Comparison of ENCODE assay signal across 1 cellular context in the genomic region with DNA sequence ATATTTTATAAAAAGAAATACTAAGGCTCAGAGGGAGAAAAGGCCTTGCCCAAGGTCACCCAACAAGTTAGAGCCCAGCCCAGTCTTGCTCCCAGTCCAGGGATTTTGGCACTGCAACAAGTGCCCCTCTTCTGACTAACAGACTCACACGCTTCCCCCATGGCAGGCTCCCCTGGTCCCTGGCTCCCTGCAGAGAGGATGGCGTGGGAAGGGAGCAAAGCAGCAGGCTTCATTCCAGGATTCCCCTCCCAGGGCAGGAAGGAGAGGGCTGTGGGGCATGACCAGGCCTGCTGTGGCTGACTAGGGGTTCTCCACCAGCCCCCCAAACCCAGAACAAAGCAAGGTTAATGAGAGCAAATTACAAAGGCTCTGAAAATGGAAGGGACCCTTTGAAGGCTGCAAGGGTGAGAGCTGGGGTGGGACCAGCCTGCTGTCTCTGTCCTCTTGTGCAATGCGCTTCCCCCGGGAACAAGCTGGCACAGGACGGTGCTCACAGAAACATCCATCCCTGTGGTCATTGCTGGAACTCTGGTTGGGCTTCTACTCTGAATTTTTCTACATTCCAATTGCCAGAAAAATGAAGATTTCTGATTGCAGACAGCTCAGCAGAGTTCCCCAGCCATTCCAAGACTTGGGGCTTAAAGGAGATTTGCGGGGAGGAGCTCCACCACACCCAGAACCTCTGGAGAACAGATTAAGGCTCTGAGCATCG.
TF ChIP-seq lines count a peak whose summit lies in the region.

No MANE protein-coding gene starts in this region.

TF ChIP-seq in Ishikawa, 13 proteins besides CTCF, POLR2A, EP300 and RAD21 (continued from another document):
- TF ChIP-seq TAF1 (IDR thresholded peaks at IDR 0.05; ENCODE audit: low read depth) = no peak
- peak; percentile 99 for TF ChIP-seq TEAD4 (IDR thresholded peaks at IDR 0.05)
- TF ChIP-seq, protein P1, sequence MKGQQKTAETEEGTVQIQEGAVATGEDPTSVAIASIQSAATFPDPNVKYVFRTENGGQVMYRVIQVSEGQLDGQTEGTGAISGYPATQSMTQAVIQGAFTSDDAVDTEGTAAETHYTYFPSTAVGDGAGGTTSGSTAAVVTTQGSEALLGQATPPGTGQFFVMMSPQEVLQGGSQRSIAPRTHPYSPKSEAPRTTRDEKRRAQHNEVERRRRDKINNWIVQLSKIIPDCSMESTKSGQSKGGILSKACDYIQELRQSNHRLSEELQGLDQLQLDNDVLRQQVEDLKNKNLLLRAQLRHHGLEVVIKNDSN (IDR thresholded peaks at IDR 0.05) = no peak
- peak; percentile 100 for TF ChIP-seq FOXM1 (IDR thresholded peaks at IDR 0.05; ENCODE audit: borderline replicate concordance, low read depth)
- TF ChIP-seq CEBPB (IDR thresholded peaks at IDR 0.05) = peak; percentile 92
- TF ChIP-seq, protein P2, sequence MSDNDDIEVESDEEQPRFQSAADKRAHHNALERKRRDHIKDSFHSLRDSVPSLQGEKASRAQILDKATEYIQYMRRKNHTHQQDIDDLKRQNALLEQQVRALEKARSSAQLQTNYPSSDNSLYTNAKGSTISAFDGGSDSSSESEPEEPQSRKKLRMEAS (IDR thresholded peaks at IDR 0.05) = peak; percentile 83
- 0 out of 2 replicates have a peak, but pooled peaks have one; percentile 59 for TF ChIP-seq YY1 (IDR thresholded peaks at IDR 0.05; ENCODE audit: low read depth)
